14 cellular contexts compared by ENCODE assay signal in the genomic region with DNA sequence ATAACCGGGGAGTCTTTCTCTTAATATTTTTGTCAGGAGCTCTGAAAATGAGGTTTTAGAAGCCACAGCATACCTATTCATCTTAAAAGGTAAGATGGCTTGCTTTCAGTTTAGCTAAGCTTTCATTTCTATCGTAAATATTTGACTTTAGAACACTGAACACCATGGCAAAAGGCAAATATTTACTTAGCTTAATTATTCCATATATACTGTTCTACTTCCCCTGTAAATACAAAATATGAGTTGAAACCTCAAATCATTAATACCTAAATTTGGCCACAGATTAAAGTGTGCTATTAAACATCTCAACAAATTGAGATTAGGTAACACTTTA.
A peak's percentile ranks its signal among the peaks of the same experiment; 100 is the strongest.
DNase-seq lines count a peak whose midpoint lies in the region; FAIRE-seq and TF ChIP-seq lines count a peak whose summit lies in the region.
"Had no signal": no experiment of that assay in that cellular context is flagged by ENCODE, and none has a peak within 500 bp of the region (broad histone marks: within the 10 kb centered on the region; RNA-seq: fewer than 3 reads in every experiment).

No MANE protein-coding gene starts in this region.

- no peak for TF ChIP-seq POLR2A in endothelial cell of umbilical vein (IDR thresholded peaks at IDR 0.05; ENCODE audit: low read depth, low read length)
- TF ChIP-seq POLR2A in H54 (IDR thresholded peaks at IDR 0.05; ENCODE audit: low read depth, low read length) = no peak
- no peak for TF ChIP-seq POLR2A in GM12892 (IDR thresholded peaks at IDR 0.05; ENCODE audit: low read depth, low read length)

- CTCF ChIA-PET in endothelial cell of umbilical vein (lab: Charles Lee) = interaction anchor here (0.7 to 1.5 kb wide), 10 partner anchors 10 to 168 kb away, joined by 3 to 12 read pairs (median 5); no protein-coding TSS in a partner anchor

- H3K79me2 ChIP-seq in endothelial cell of umbilical vein (ENCODE audit: control insufficient read depth, insufficient read depth, low read length) (peaks cover 85% of the 10 kb centered on the region), osteoblast (ENCODE audit: insufficient read depth, low read length) (peaks cover 94% of the 10 kb centered on the region)

- no peak overlapping the region for H3K27ac ChIP-seq in endothelial cell of umbilical vein (ENCODE audit: insufficient read depth, low read depth, low read length)
- H3K27ac ChIP-seq in osteoblast (ENCODE audit: low read depth, low read length) = peak overlapping the region; percentile 62

- peaks cover 2% of the 10 kb centered on the region for H3K9me1 ChIP-seq in endothelial cell of umbilical vein (replicated peaks; ENCODE audit: control insufficient read depth, extremely low read depth, insufficient read depth, low read length)

- H3K9me3 ChIP-seq in endothelial cell of umbilical vein (replicated peaks; ENCODE audit: control insufficient read depth, insufficient read depth, low read length) = no peaks in the 10 kb centered on the region
- H3K9me3 ChIP-seq in osteoblast (ENCODE audit: low read depth, low read length) = no peaks in the 10 kb centered on the region

- no peak overlapping the region for H3K9ac ChIP-seq in endothelial cell of umbilical vein (replicated peaks; ENCODE audit: extremely low read depth, insufficient read depth, low read length)

- H3K27me3 ChIP-seq in endothelial cell of umbilical vein (ENCODE audit: control insufficient read depth in 2 of 2, insufficient read depth in 2 of 2, low read length in 2 of 2) = no peaks in the 10 kb centered on the region
- no peaks in the 10 kb centered on the region for H3K27me3 ChIP-seq in osteoblast (ENCODE audit: insufficient read depth, low read length)

- intact Hi-C loops in endothelial cell of umbilical vein (cut with micrococcal nuclease) = no loop called here

- no peaks in the 10 kb centered on the region for H3K36me3 ChIP-seq in endothelial cell of umbilical vein (ENCODE audit: control insufficient read depth in 2 of 2, extremely low read depth in 1 of 2, insufficient read depth in 2 of 2, low read length in 2 of 2)
- H3K36me3 ChIP-seq in osteoblast (ENCODE audit: insufficient read depth, low read length) = no peaks in the 10 kb centered on the region

- dilution Hi-C loops in endothelial cell of umbilical vein (cut with MboI; ENCODE audit: extremely low pct_ligation_motif_present, low sequenced_read_pairs) = no loop called here

- peaks cover 21% of the 10 kb centered on the region for H3K4me1 ChIP-seq in endothelial cell of umbilical vein (ENCODE audit: control insufficient read depth, extremely low read depth, insufficient read depth, low read length)
- peaks cover 31% of the 10 kb centered on the region for H3K4me1 ChIP-seq in osteoblast (ENCODE audit: insufficient read depth, low read length)

- DNase-seq in NCI-H2029 (lab: John Stamatoyannopoulos, UW) (peak; percentile 41), NCI-H2029 treated with DMSO at 0.1 percent for 48 hours (lab: John Stamatoyannopoulos, UW) (no peak), NCI-H526 treated with DMSO at 0.1 percent for 48 hours (lab: John Stamatoyannopoulos, UW) (peak; percentile 79), endothelial cell of umbilical vein (ENCODE audit: low read depth, low spot score) (no peak), osteoblast (ENCODE audit: insufficient read length, low spot score, missing footprints) (no peak), H54 (ENCODE audit: insufficient read length, low spot score) (no peak), inferior parietal cortex (ENCODE audit: extremely low spot score) (no peak), GM12892 (ENCODE audit: insufficient read length) (no peak)
- DNase-seq: activated CD4-positive, alpha-beta T cell treated with anti-CD3 and anti-CD28 coated beads for 48 hours; activated gamma-delta T cell; caudate nucleus; NCI-H1048; SW 1271 had no signal

- H3K4me3 ChIP-seq in endothelial cell of umbilical vein (replicated peaks in 1 of 3; ENCODE audit: insufficient read depth in 1 of 3, low read depth in 1 of 3, low read length in 3 of 3) (peak overlapping the region in 1 of 3 experiments; percentile 39), osteoblast (ENCODE audit: insufficient read depth, low read length) (peak overlapping the region; percentile 71)

- peaks cover 8% of the 10 kb centered on the region for H4K20me1 ChIP-seq in endothelial cell of umbilical vein (replicated peaks; ENCODE audit: control insufficient read depth, extremely low read depth, insufficient read depth, low read length)
- H4K20me1 ChIP-seq in osteoblast (ENCODE audit: insufficient read depth, low read length) = peaks cover 26% of the 10 kb centered on the region

- FAIRE-seq in endothelial cell of umbilical vein (lab: Jason Lieb, UNC) (no peak), H54 (lab: Jason Lieb, UNC) (no peak), GM12892 (lab: Jason Lieb, UNC) (no peak)
- FAIRE-seq: D721Med had no signal

- H3K4me2 ChIP-seq in endothelial cell of umbilical vein (ENCODE audit: insufficient read depth, low read length) (peak overlapping the region; percentile 52), osteoblast (ENCODE audit: insufficient read depth, low read length) (peak overlapping the region; percentile 90)

- TF ChIP-seq CTCF in endothelial cell of umbilical vein (IDR thresholded peaks at IDR 0.05; ENCODE audit: extremely low read depth in 1 of 2, insufficient read depth in 1 of 2, low read depth in 1 of 2, low read length in 2 of 2) = no peak
- TF ChIP-seq CTCF in osteoblast (IDR thresholded peaks at IDR 0.05; ENCODE audit: extremely low read depth, low read depth, low read length) = no peak

- POLR2A ChIA-PET in endothelial cell of umbilical vein (lab: Charles Lee) = no interaction called here

- H2AFZ ChIP-seq in endothelial cell of umbilical vein (ENCODE audit: low read depth, low read length) (no peak overlapping the region), osteoblast (ENCODE audit: low read length) (no peak overlapping the region)

- BruUV-seq in endothelial cell of umbilical vein (replicated peaks; lab: Mats Ljungman, UMichigan) = no TSS peak

TF ChIP-seq in endothelial cell of umbilical vein, 7 proteins besides CTCF, POLR2A, EP300 and RAD21:
- TF ChIP-seq JUN (IDR thresholded peaks at IDR 0.05; ENCODE audit: borderline replicate concordance, insufficient read depth, insufficient read length, low read depth) (no peak), MAX (IDR thresholded peaks at IDR 0.05; ENCODE audit: insufficient read depth, insufficient read length) (no peak), GATA2 (IDR thresholded peaks at IDR 0.05; ENCODE audit: insufficient read depth, insufficient read length, low read depth, low read length) (no peak), EZH2 (IDR thresholded peaks at IDR 0.05; ENCODE audit: borderline replicate concordance, low read depth, low read length, severe bottlenecking) (no peak), FOS (IDR thresholded peaks at IDR 0.05; ENCODE audit: borderline replicate concordance, insufficient read depth, low read length) (no peak), MYC (IDR thresholded peaks at IDR 0.05; ENCODE audit: low read depth, low read length) (no peak), POLR2AphosphoS5 (IDR thresholded peaks at IDR 0.05; ENCODE audit: insufficient read depth, low read depth, low read length) (no peak)

Comparison
In these comparisons a context has a peak if more than half of its experiments do, and no peak if none do; other contexts are left out.
1. DNase-seq: peak in NCI-H2029 (single experiment) and NCI-H526 treated with DMSO at 0.1 percent for 48 hours (single experiment); none in NCI-H2029 treated with DMSO at 0.1 percent for 48 hours (single experiment), endothelial cell of umbilical vein (single experiment), osteoblast (single experiment), H54 (single experiment), inferior parietal cortex (single experiment) and GM12892 (single experiment).